Comparison of ENCODE assay signal across 26 cellular contexts in genomic region chr22:23556026-23556620, GRCh38. TPM values are rescaled to one million over a fixed set of nuclear protein-coding genes. Genes with fewer than 3 reads are reported as not detected.
DNase-seq lines count a peak whose midpoint lies in the region; ATAC-seq and TF ChIP-seq lines count a peak whose summit lies in the region.
"Had no signal": no experiment of that assay in that cellular context is flagged by ENCODE, and none has a peak within 500 bp of the region (broad histone marks: within the 10 kb centered on the region; RNA-seq: fewer than 3 reads in every experiment).

No MANE protein-coding gene starts in this region.

- no peaks in the 10 kb centered on the region for H3K9me3 Mint-ChIP-seq in activated CD8-positive, alpha-beta memory T cell treated with anti-CD3 and anti-CD28 coated beads, Interleukin-2, amount 10 ng/mL, durations not matched to agents 7 days and 5 days (ENCODE audit: low read depth)
- H3K9me3 Mint-ChIP-seq: CD4-positive, alpha-beta memory T cell had no signal

- H3K27ac Mint-ChIP-seq in activated CD8-positive, alpha-beta memory T cell treated with anti-CD3 and anti-CD28 coated beads, Interleukin-2, amount 10 ng/mL, durations not matched to agents 7 days and 5 days: no peak overlapping the region

- CTCF ChIA-PET in activated CD8-positive, alpha-beta memory T cell treated with anti-CD3 and anti-CD28 coated beads, Interleukin-2, amount 10 ng/mL, durations not matched to agents 7 days and 5 days (lab: Charles Lee): no interaction called here
- CTCF ChIA-PET in GM10248 (lab: Yijun Ruan, JAX): no interaction called here

- TF ChIP-seq EP300 in Ishikawa (IDR thresholded peaks at IDR 0.05; ENCODE audit: borderline replicate concordance): no peak
- no peak for TF ChIP-seq EP300 in sigmoid colon (IDR thresholded peaks at IDR 0.05)

- no peaks in the 10 kb centered on the region for H3K9me3 ChIP-seq in sigmoid colon
- H3K9me3 ChIP-seq: Caco-2, SJSA1 had no signal

- no peaks in the 10 kb centered on the region for H3K36me3 Mint-ChIP-seq in activated CD8-positive, alpha-beta memory T cell treated with anti-CD3 and anti-CD28 coated beads, Interleukin-2, amount 10 ng/mL, durations not matched to agents 7 days and 5 days
- H3K36me3 Mint-ChIP-seq: CD4-positive, alpha-beta memory T cell had no signal

- H3K27me3 Mint-ChIP-seq in activated CD8-positive, alpha-beta memory T cell treated with anti-CD3 and anti-CD28 coated beads, Interleukin-2, amount 10 ng/mL, durations not matched to agents 7 days and 5 days: peaks cover 10% of the 10 kb centered on the region

- WGBS in sigmoid colon, 2 donors: 45 to 67% methylated on average over 7 of the region's 7 CpGs

- TF ChIP-seq RAD21 in Ishikawa (IDR thresholded peaks at IDR 0.05; ENCODE audit: low read depth): no peak

- H3K4me1 Mint-ChIP-seq in activated CD8-positive, alpha-beta memory T cell treated with anti-CD3 and anti-CD28 coated beads, Interleukin-2, amount 10 ng/mL, durations not matched to agents 7 days and 5 days: no peaks in the 10 kb centered on the region
- H3K4me1 Mint-ChIP-seq: CD4-positive, alpha-beta memory T cell had no signal

- H3K27me3 ChIP-seq in sigmoid colon: peaks cover 0 to 47% (median 12%) of the 10 kb centered on the region in 3 donors
- H3K27me3 ChIP-seq: BLaER1 treated with 17β-estradiol and CSF1 and Interleukin-3, amounts not matched to agents 10 nM and 100 nM had no signal

- no peak for ATAC-seq in activated CD8-positive, alpha-beta memory T cell treated with anti-CD3 and anti-CD28 coated beads, Interleukin-2, amount 10 ng/mL, durations not matched to agents 7 days and 5 days
- ATAC-seq in HG03097 (IDR thresholded peaks at IDR 0.05; ENCODE audit: low FRiP score, unreplicated experiment) (no peak), HG03442 (IDR thresholded peaks at IDR 0.05; ENCODE audit: unreplicated experiment) (no peak)
- ATAC-seq: Panc1, Right ventricle myocardium inferior had no signal

- peak; percentile 5 for DNase-seq in activated CD8-positive, alpha-beta memory T cell treated with anti-CD3 and anti-CD28 coated beads, Interleukin-2, amount 50 U/mL, for 4 hours
- DNase-seq in activated CD8-positive, alpha-beta memory T cell treated with anti-CD3 and anti-CD28 coated beads, Interleukin-2, amount 10 ng/mL, durations not matched to agents 7 days and 5 days: no peak
- DNase-seq in GM10248 (ENCODE audit: extremely low spot score) (peak; percentile 17), sigmoid colon (peak; percentile 47), RPMI8226 (no peak)
- DNase-seq: ACHN; Caco-2; CD4-positive, alpha-beta memory T cell; DND-41; KBM-7; MM.1S; NCI-H1092; NCI-H1436 treated with DMSO at 0.1 percent for 48 hours; NCI-H1930; NCI-H2227 treated with DMSO at 0.1 percent for 48 hours; NCI-H510A; NCI-H748 treated with DMSO at 0.1 percent for 48 hours had no signal

- intact Hi-C loops in sigmoid colon (cut with DNase I): no loop called here

- TF ChIP-seq POLR2A in sigmoid colon (IDR thresholded peaks at IDR 0.05): no peak

- POLR2A ChIA-PET in GM10248 (lab: Yijun Ruan, JAX): no interaction called here

- H3K4me1 ChIP-seq in sigmoid colon: no peaks in the 10 kb centered on the region
- H3K4me1 ChIP-seq: Caco-2, SJSA1 had no signal

- H3K4me3 ChIP-seq in sigmoid colon: no peak overlapping the region
- H3K4me3 ChIP-seq: BLaER1 treated with 17β-estradiol and CSF1 and Interleukin-3, amounts not matched to agents 10 nM and 100 nM; SJSA1 had no signal

- H3K36me3 ChIP-seq in sigmoid colon: no peaks in the 10 kb centered on the region
- H3K36me3 ChIP-seq: BLaER1 treated with 17β-estradiol and CSF1 and Interleukin-3, amounts not matched to agents 10 nM and 100 nM; SJSA1 had no signal

- no peak overlapping the region for H3K4me3 Mint-ChIP-seq in activated CD8-positive, alpha-beta memory T cell treated with anti-CD3 and anti-CD28 coated beads, Interleukin-2, amount 10 ng/mL, durations not matched to agents 7 days and 5 days
- H3K4me3 Mint-ChIP-seq: CD4-positive, alpha-beta memory T cell had no signal

- no peak overlapping the region for H3K27ac ChIP-seq in sigmoid colon
- H3K27ac ChIP-seq: 22Rv1; BLaER1 treated with 17β-estradiol and CSF1 and Interleukin-3, amounts not matched to agents 10 nM and 100 nM; SJSA1 had no signal

- no peak for TF ChIP-seq CTCF in GM10248 (IDR thresholded peaks at IDR 0.05; ENCODE audit: control extremely low read depth, extremely low read depth, low read depth, missing control alignments)
- no peak for TF ChIP-seq CTCF in sigmoid colon (IDR thresholded peaks at IDR 0.05)

TF ChIP-seq in Ishikawa, 13 proteins besides CTCF, POLR2A, EP300 and RAD21:
- TF ChIP-seq FOXM1 (IDR thresholded peaks at IDR 0.05; ENCODE audit: borderline replicate concordance, low read depth): no peak
- peak; percentile 48 for TF ChIP-seq REST (IDR thresholded peaks at IDR 0.05; ENCODE audit: low read depth)

RNA-seq across cellular contexts. Expression of gene IGLL1, which starts 24.0 kb away (rescaled TPM):
- total RNA-seq in activated CD8-positive, alpha-beta memory T cell treated with anti-CD3 and anti-CD28 coated beads, Interleukin-2, amount 10 ng/mL, durations not matched to agents 7 days and 5 days: 1 to 10 TPM in 1 of 2 experiments, under 1 TPM in 1; 0.42 to 2.0 TPM
- total RNA-seq in sigmoid colon: not detected
- polyA plus RNA-seq in sigmoid colon: not detected
- total RNA-seq: Caco-2; CD4-positive, alpha-beta memory T cell; H1; Right ventricle myocardium inferior; SJSA1 had no signal
- polyA plus RNA-seq: CD4-positive, alpha-beta memory T cell; H1 had no signal

Comparison
In these comparisons a context has a peak if more than half of its experiments do, and no peak if none do; other contexts are left out.
1. DNase-seq: peak in activated CD8-positive, alpha-beta memory T cell treated with anti-CD3 and anti-CD28 coated beads, Interleukin-2, amount 50 U/mL, for 4 hours (single experiment), GM10248 (single experiment) and sigmoid colon (single experiment); none in activated CD8-positive, alpha-beta memory T cell treated with anti-CD3 and anti-CD28 coated beads, Interleukin-2, amount 10 ng/mL, durations not matched to agents 7 days and 5 days (single experiment) and RPMI8226 (single experiment).